8 cellular contexts compared by ENCODE assay signal in the genomic region with DNA sequence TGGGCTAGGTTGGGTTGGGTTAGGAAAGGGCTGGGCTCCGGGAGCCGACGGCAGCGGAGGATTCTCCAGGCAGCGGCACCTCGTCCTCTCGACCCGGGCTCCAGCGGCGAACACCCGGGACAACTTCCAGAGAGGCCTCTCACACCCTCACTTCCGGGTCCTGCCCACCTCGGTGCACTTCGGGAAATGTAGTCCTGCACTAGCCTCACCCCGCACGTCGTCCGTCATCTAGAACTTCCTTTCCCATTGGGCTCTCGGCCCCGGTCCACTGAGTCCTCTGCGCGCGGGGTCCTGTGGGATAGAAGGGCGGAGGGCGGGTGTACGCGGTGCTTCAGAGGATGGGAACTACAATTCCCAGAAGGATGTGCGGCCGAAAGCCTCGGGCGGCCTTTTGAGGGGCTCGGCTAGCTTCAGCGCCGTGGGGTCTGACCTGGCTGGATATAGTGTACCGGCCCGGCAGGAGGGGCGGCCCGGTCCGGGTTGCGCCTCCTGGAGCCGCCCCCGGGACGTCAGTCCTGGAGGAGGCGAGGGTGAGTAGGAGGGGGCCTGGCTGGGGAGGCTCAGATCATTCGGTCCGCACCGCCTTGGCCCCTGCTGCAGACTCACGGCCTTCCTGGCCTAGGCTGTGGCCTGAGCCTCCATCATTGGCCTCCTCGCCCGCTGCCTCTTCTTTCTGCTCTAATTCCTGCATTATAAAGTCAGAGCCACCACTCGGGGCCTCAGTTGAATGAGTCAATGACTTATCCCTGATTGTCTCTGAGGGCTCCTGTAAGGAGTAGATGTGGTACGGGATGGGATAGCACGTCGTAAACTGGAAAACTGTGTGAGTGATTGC. TPM values are rescaled to one million over a fixed set of nuclear protein-coding genes. Genes with fewer than 3 reads are reported as not detected.
DNase-seq lines count a peak whose midpoint lies in the region; FAIRE-seq and TF ChIP-seq lines count a peak whose summit lies in the region.

A gene (minus strand): TSS at position 114 of the 835 bp plus-strand sequence. CDS start 160 bp downstream, outside the sequence.
A gene with protein sequence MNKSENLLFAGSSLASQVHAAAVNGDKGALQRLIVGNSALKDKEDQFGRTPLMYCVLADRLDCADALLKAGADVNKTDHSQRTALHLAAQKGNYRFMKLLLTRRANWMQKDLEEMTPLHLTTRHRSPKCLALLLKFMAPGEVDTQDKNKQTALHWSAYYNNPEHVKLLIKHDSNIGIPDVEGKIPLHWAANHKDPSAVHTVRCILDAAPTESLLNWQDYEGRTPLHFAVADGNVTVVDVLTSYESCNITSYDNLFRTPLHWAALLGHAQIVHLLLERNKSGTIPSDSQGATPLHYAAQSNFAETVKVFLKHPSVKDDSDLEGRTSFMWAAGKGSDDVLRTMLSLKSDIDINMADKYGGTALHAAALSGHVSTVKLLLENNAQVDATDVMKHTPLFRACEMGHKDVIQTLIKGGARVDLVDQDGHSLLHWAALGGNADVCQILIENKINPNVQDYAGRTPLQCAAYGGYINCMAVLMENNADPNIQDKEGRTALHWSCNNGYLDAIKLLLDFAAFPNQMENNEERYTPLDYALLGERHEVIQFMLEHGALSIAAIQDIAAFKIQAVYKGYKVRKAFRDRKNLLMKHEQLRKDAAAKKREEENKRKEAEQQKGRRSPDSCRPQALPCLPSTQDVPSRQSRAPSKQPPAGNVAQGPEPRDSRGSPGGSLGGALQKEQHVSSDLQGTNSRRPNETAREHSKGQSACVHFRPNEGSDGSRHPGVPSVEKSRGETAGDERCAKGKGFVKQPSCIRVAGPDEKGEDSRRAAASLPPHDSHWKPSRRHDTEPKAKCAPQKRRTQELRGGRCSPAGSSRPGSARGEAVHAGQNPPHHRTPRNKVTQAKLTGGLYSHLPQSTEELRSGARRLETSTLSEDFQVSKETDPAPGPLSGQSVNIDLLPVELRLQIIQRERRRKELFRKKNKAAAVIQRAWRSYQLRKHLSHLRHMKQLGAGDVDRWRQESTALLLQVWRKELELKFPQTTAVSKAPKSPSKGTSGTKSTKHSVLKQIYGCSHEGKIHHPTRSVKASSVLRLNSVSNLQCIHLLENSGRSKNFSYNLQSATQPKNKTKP (plus strand): TSS at position 357 of the 835 bp plus-strand sequence. CDS start 5,279 bp downstream, outside the sequence.

- peak within 1 kb of the TSS; percentile 97 for H2AFZ ChIP-seq in neuronal stem cell (ENCODE audit: low read length)

- H2BK12ac ChIP-seq in neuronal stem cell (ENCODE audit: low read length) = no peak within 1 kb of the TSS

- FAIRE-seq in frontal cortex (lab: Jason Lieb, UNC) = no peak

- H2BK120ac ChIP-seq in neuronal stem cell (ENCODE audit: low read depth, low read length) = peak within 1 kb of the TSS; percentile 57

- H3K27me3 Mint-ChIP-seq in activated naive CD4-positive, alpha-beta T cell treated with anti-CD3 and anti-CD28 coated beads for 36 hours (ENCODE audit: low read depth) = no peaks in the 10 kb centered on the region

- H3K14ac ChIP-seq in neuronal stem cell (ENCODE audit: low read length) = peak within 1 kb of the TSS; percentile 89

- WGBS in neuronal stem cell (ENCODE audit: extremely low coverage in 2 of 2, insufficient read length in 2 of 2, insufficient replicate concordance in 1 of 2), 2 donors = no CpG with 5 or more reads among the region's 54 CpGs

- H3K4me3 Mint-ChIP-seq in activated naive CD4-positive, alpha-beta T cell treated with anti-CD3 and anti-CD28 coated beads for 36 hours = peak within 1 kb of the TSS; percentile 97

- intact Hi-C loops in activated naive CD4-positive, alpha-beta T cell treated with anti-CD3 and anti-CD28 coated beads for 36 hours (cut with micrococcal nuclease) = loop anchor here (1.0 to 10.0 kb wide), 11 partner anchors 111 to 1434 kb away; a partner anchor contains a TSS

- peaks cover 6 to 21% of the 10 kb centered on the region in 2 donors for H3K36me3 ChIP-seq in neuronal stem cell (replicated peaks in 1 of 2; ENCODE audit: control insufficient read depth in 2 of 2, insufficient read depth in 2 of 2, low read length in 2 of 2)

- H3K27ac ChIP-seq in neuronal stem cell (replicated peaks; ENCODE audit: low read length) = peak within 1 kb of the TSS; percentile 56

- peak within 1 kb of the TSS; percentile 98 for H3K9ac ChIP-seq in neuronal stem cell (ENCODE audit: low read depth, low read length, poor library complexity)

- H4K8ac ChIP-seq in neuronal stem cell (ENCODE audit: low read depth, low read length) = peak within 1 kb of the TSS; percentile 65

- no peak within 1 kb of the TSS for H2AK5ac ChIP-seq in neuronal stem cell (ENCODE audit: low read depth, low read length)

- peak within 1 kb of the TSS; percentile 98 for H3K23ac ChIP-seq in neuronal stem cell (ENCODE audit: low read depth, low read length, poor library complexity)

- peaks cover 29% of the 10 kb centered on the region for H3K4me1 Mint-ChIP-seq in activated naive CD4-positive, alpha-beta T cell treated with anti-CD3 and anti-CD28 coated beads for 36 hours (ENCODE audit: low read depth)

- peak; percentile 93 for DNase-seq in GM03348 (ENCODE audit: low spot score)
- peak; percentile 98 for DNase-seq in HFF-Myc (ENCODE audit: extremely low read depth, low read depth)
- peak; percentile 99 for DNase-seq in NAMALWA (ENCODE audit: low spot score)
- DNase-seq in SK-N-DZ (ENCODE audit: low spot score) = peak; percentile 98
- peak; percentile 99 for DNase-seq in activated naive CD4-positive, alpha-beta T cell treated with anti-CD3 and anti-CD28 coated beads for 36 hours
- peak; percentile 86 to 92 for DNase-seq in frontal cortex (ENCODE audit: low spot score in 2 of 2)
- peak; percentile 98 for DNase-seq in neuronal stem cell (ENCODE audit: low spot score)

- no peaks in the 10 kb centered on the region for H3K27me3 ChIP-seq in neuronal stem cell (ENCODE audit: control insufficient read depth in 3 of 3, insufficient read depth in 3 of 3, low read depth in 1 of 3, low read length in 3 of 3)

- no peak within 1 kb of the TSS for H3K4ac ChIP-seq in neuronal stem cell (ENCODE audit: low read length)

- peaks cover 9% of the 10 kb centered on the region for H3K36me3 Mint-ChIP-seq in activated naive CD4-positive, alpha-beta T cell treated with anti-CD3 and anti-CD28 coated beads for 36 hours (ENCODE audit: low read depth)

- H3K27ac Mint-ChIP-seq in activated naive CD4-positive, alpha-beta T cell treated with anti-CD3 and anti-CD28 coated beads for 36 hours = peak within 1 kb of the TSS; percentile 79

- peaks cover 2 to 4% of the 10 kb centered on the region in 2 donors for H3K4me1 ChIP-seq in neuronal stem cell (ENCODE audit: control insufficient read depth in 2 of 2, insufficient read depth in 1 of 2, low read depth in 1 of 2, low read length in 2 of 2)

- H3K4me2 ChIP-seq in neuronal stem cell (ENCODE audit: insufficient read depth, low read length, poor library complexity, severe bottlenecking) = peak within 1 kb of the TSS; percentile 90

- peak within 1 kb of the TSS; percentile 97 for H2BK5ac ChIP-seq in neuronal stem cell (ENCODE audit: low read length)

- no peak within 1 kb of the TSS for H2BK15ac ChIP-seq in neuronal stem cell (ENCODE audit: low read length)

- H3K9me3 Mint-ChIP-seq in activated naive CD4-positive, alpha-beta T cell treated with anti-CD3 and anti-CD28 coated beads for 36 hours = no peaks in the 10 kb centered on the region

- no peaks in the 10 kb centered on the region for H3K9me3 ChIP-seq in neuronal stem cell (replicated peaks in 1 of 2; ENCODE audit: control insufficient read depth in 2 of 2, insufficient read depth in 1 of 2, low read depth in 1 of 2, low read length in 2 of 2)

- H3K4me3 ChIP-seq in HFF-Myc (replicated peaks; ENCODE audit: low read depth, low read length) (peak within 1 kb of the TSS; percentile 83), neuronal stem cell (ENCODE audit: low read length in 2 of 2) (peak within 1 kb of the TSS; percentile 81 to 92)

- H3K18ac ChIP-seq in neuronal stem cell (ENCODE audit: low read length) = peak within 1 kb of the TSS; percentile 92

- H4K91ac ChIP-seq in neuronal stem cell (ENCODE audit: low read depth, low read length, poor library complexity) = no peak within 1 kb of the TSS

- CTCF ChIA-PET in activated naive CD4-positive, alpha-beta T cell treated with anti-CD3 and anti-CD28 coated beads for 36 hours (lab: Charles Lee) = no interaction called here

- H3K79me1 ChIP-seq in neuronal stem cell (ENCODE audit: low read depth, low read length) = peaks cover 4% of the 10 kb centered on the region

- TF ChIP-seq CTCF in HFF-Myc (IDR thresholded peaks at IDR 0.05; ENCODE audit: low read depth, low read length, missing control alignments) (no peak), subcutaneous adipose tissue (IDR thresholded peaks at IDR 0.05; ENCODE audit: low read depth) (no peak)

RNA-seq across cellular contexts. Expression of the first gene that starts in this region (rescaled TPM):
- 10.3 and 12.1 TPM in 2 replicates for polyA plus RNA-seq in SK-N-DZ (2014; cell fraction: cytosol; rRNA removed)
- polyA plus RNA-seq in SK-N-DZ (2014; cell fraction: nucleus; rRNA removed) = 7.6 and 8.3 TPM in 2 replicates
- 1 to 10 TPM; 9.1 to 9.5 TPM for total RNA-seq in activated naive CD4-positive, alpha-beta T cell treated with anti-CD3 and anti-CD28 coated beads for 36 hours
- 24.5 TPM for total RNA-seq in frontal cortex
- 14.2 TPM for polyA plus RNA-seq in neuronal stem cell (2013, experiment 1 of 2)
- polyA plus RNA-seq in neuronal stem cell (2013, experiment 2 of 2) = 13.7 TPM
- total RNA-seq in subcutaneous adipose tissue = 10 to 100 TPM; 17.1 to 24.0 (median 19.8) TPM

RNA-seq across cellular contexts. Expression of the second gene that starts in this region (rescaled TPM):
- 14.0 and 20.1 TPM in 2 replicates for polyA plus RNA-seq in SK-N-DZ (2014; cell fraction: cytosol; rRNA removed)
- polyA plus RNA-seq in SK-N-DZ (2014; cell fraction: nucleus; rRNA removed) = 19.5 and 29.2 TPM in 2 replicates
- total RNA-seq in activated naive CD4-positive, alpha-beta T cell treated with anti-CD3 and anti-CD28 coated beads for 36 hours = 1 to 10 TPM; 5.7 to 7.3 TPM
- 15.1 TPM for total RNA-seq in frontal cortex
- polyA plus RNA-seq in neuronal stem cell (2013, experiment 1 of 2) = 6.9 TPM
- 7.4 TPM for polyA plus RNA-seq in neuronal stem cell (2013, experiment 2 of 2)
- total RNA-seq in subcutaneous adipose tissue = 10 to 100 TPM; 33.0 to 36.4 (median 35.9) TPM

Comparison
In these comparisons a context has a peak if more than half of its experiments do, and no peak if none do; other contexts are left out.
1. Peak in every context shown above with its lines: DNase-seq, H3K4me3 ChIP-seq and H3K27ac ChIP-seq.